Comparison of ENCODE assay signal across 21 cellular contexts in genomic region chr20:1652960-1653359, GRCh38. TPM values are rescaled to one million over a fixed set of nuclear protein-coding genes. Genes with fewer than 3 reads are reported as not detected.
DNase-seq lines count a peak whose midpoint lies in the region; ATAC-seq and TF ChIP-seq lines count a peak whose summit lies in the region.
"Had no signal": no experiment of that assay in that cellular context is flagged by ENCODE, and none has a peak within 500 bp of the region (broad histone marks: within the 10 kb centered on the region; RNA-seq: fewer than 3 reads in every experiment).

No MANE protein-coding gene starts in this region.

- no peaks in the 10 kb centered on the region for H3K9me3 ChIP-seq in CD4-positive, CD25-positive, alpha-beta regulatory T cell (ENCODE audit: control insufficient read depth in 2 of 2, low read length in 2 of 2)
- no peaks in the 10 kb centered on the region for H3K9me3 ChIP-seq in CD8-positive, alpha-beta T cell (ENCODE audit: low read length)
- H3K9me3 ChIP-seq in H9 (ENCODE audit: control insufficient read depth, low read depth, low read length): no peaks in the 10 kb centered on the region
- H3K9me3 ChIP-seq in sigmoid colon: no peaks in the 10 kb centered on the region
- H3K9me3 ChIP-seq: gastrocnemius medialis had no signal

- H4K20me1 ChIP-seq in H9 (ENCODE audit: control insufficient read depth, insufficient read depth, insufficient read length): no peaks in the 10 kb centered on the region

- no peak for TF ChIP-seq EP300 in sigmoid colon (IDR thresholded peaks at IDR 0.05)

- no peak overlapping the region for H3K23ac ChIP-seq in H9 (ENCODE audit: insufficient read length, low read depth, low read length)

- no peak overlapping the region for H2BK5ac ChIP-seq in H9 (ENCODE audit: insufficient read length, low read length)

- H3K79me2 ChIP-seq in H9 (ENCODE audit: insufficient read depth, low read length): no peaks in the 10 kb centered on the region

- no peak overlapping the region for H3K4ac ChIP-seq in H9 (ENCODE audit: low read depth, low read length)

- POLR2A ChIA-PET in CD8-positive, alpha-beta T cell (lab: Charles Lee): interaction anchor here (1.1 kb wide), 1 partner anchor 33 kb away, joined by 3 read pairs; the partner anchor contains the start of gene SIRPB1

- no peak overlapping the region for H2AFZ ChIP-seq in H9 (ENCODE audit: low read length)

- no peaks in the 10 kb centered on the region for H3K79me1 ChIP-seq in H9 (ENCODE audit: insufficient read depth, low read depth, low read length, poor library complexity, severe bottlenecking)

- H3K4me1 Mint-ChIP-seq in CD4-positive, CD25-positive, alpha-beta regulatory T cell: peaks cover 33 to 85% (median 69%) of the 10 kb centered on the region in 4 donors
- H3K4me1 Mint-ChIP-seq in CD8-positive, alpha-beta T cell (ENCODE audit: low read depth): peaks cover 82% of the 10 kb centered on the region
- peaks cover 78% of the 10 kb centered on the region for H3K4me1 Mint-ChIP-seq in activated naive CD8-positive, alpha-beta T cell treated with anti-CD3 and anti-CD28 coated beads for 36 hours
- H3K4me1 Mint-ChIP-seq in H9: no peaks in the 10 kb centered on the region

- H3K9me3 Mint-ChIP-seq in CD4-positive, CD25-positive, alpha-beta regulatory T cell: peaks cover 0 to 5% (median 1%) of the 10 kb centered on the region in 7 donors
- H3K9me3 Mint-ChIP-seq in CD8-positive, alpha-beta T cell: peaks cover 2% of the 10 kb centered on the region
- H3K9me3 Mint-ChIP-seq in activated naive CD8-positive, alpha-beta T cell treated with anti-CD3 and anti-CD28 coated beads for 36 hours: peaks cover 23% of the 10 kb centered on the region
- no peaks in the 10 kb centered on the region for H3K9me3 Mint-ChIP-seq in H9
- H3K9me3 Mint-ChIP-seq: memory B cell had no signal

- intact Hi-C loops in CD8-positive, alpha-beta T cell (cut with DNase I, micrococcal nuclease): loop anchor here (2.0 to 10.0 kb wide), 2 partner anchors 14 to 818 kb away; partner anchors contain the start of gene FAM110A (in 1 of the 2)
- intact Hi-C loops in sigmoid colon (cut with DNase I): no loop called here

- no peak overlapping the region for H3T11ph ChIP-seq in H9 (ENCODE audit: low read length)

- H3K9ac ChIP-seq in H9 (ENCODE audit: extremely low read depth, insufficient read length, low read length): no peak overlapping the region

- no peak overlapping the region for H4K5ac ChIP-seq in H9 (ENCODE audit: insufficient read length, low read depth, low read length)

- CTCF ChIA-PET in CD8-positive, alpha-beta T cell (lab: Charles Lee): no interaction called here

- no peak overlapping the region for H4K91ac ChIP-seq in H9 (ENCODE audit: insufficient read length, low read depth, low read length)

- peak in 1 of 3 donors; percentile 66 for DNase-seq in CD4-positive, CD25-positive, alpha-beta regulatory T cell
- DNase-seq in CD8-positive, alpha-beta T cell: peak in 1 of 7 experiments; percentile 47
- DNase-seq in RPMI7951 (ENCODE audit: low read depth) (peak; percentile 61), H9 (no peak), sigmoid colon (no peak), hypothalamus (lab: John Stamatoyannopoulos, UW) (no peak)
- no peak for DNase-seq in activated naive CD8-positive, alpha-beta T cell treated with anti-CD3 and anti-CD28 coated beads for 36 hours
- DNase-seq: activated CD4-positive, alpha-beta T cell treated with anti-CD3 and anti-CD28 coated beads for 1 hour; activated T-cell treated with anti-CD3 and anti-CD28 coated beads, Interleukin-2, amount 50 U/mL, for 4 hours; Calu3; central memory CD4-positive, alpha-beta T cell; gastrocnemius medialis; Karpas-422; naive B cell; NCI-H69; stimulated activated CD4-positive, alpha-beta T cell treated with anti-CD3 and anti-CD28 coated beads, Interleukin-2, amount 100 ng/mL, for 48 hours; T1000 had no signal

- peak overlapping the region; percentile 77 to 90 (median 81) for H3K4me3 Mint-ChIP-seq in CD4-positive, CD25-positive, alpha-beta regulatory T cell
- peak overlapping the region; percentile 69 for H3K4me3 Mint-ChIP-seq in CD8-positive, alpha-beta T cell
- H3K4me3 Mint-ChIP-seq in activated naive CD8-positive, alpha-beta T cell treated with anti-CD3 and anti-CD28 coated beads for 36 hours: peak overlapping the region; percentile 8
- no peak overlapping the region for H3K4me3 Mint-ChIP-seq in H9
- H3K4me3 Mint-ChIP-seq: activated T-cell treated with anti-CD3 and anti-CD28 coated beads, Interleukin-2, amount 50 U/mL, for 4 hours; memory B cell; naive B cell had no signal

- TF ChIP-seq CTCF in CD8-positive, alpha-beta T cell (IDR thresholded peaks at IDR 0.05): no peak
- TF ChIP-seq CTCF in H9 (conservative IDR thresholded peaks at IDR 0.05) (no peak), sigmoid colon (IDR thresholded peaks at IDR 0.05) (no peak)

- H3K4me2 ChIP-seq in H9 (ENCODE audit: insufficient read depth, insufficient read length, low read length): no peak overlapping the region

- H3K18ac ChIP-seq in H9 (ENCODE audit: insufficient read length, low read depth, low read length): no peak overlapping the region

- peak overlapping the region; percentile 58 for H3K4me3 ChIP-seq in CD4-positive, CD25-positive, alpha-beta regulatory T cell (ENCODE audit: low read depth, low read length)
- peak overlapping the region; percentile 0 for H3K4me3 ChIP-seq in CD8-positive, alpha-beta T cell (ENCODE audit: low read depth, low read length)
- H3K4me3 ChIP-seq in sigmoid colon: no peak overlapping the region
- H3K4me3 ChIP-seq: gastrocnemius medialis had no signal

- TF ChIP-seq POLR2A in sigmoid colon (IDR thresholded peaks at IDR 0.05): no peak

- H3K27ac ChIP-seq in CD4-positive, CD25-positive, alpha-beta regulatory T cell (ENCODE audit: insufficient read depth, low read length, poor library complexity, severe bottlenecking): peak overlapping the region; percentile 55
- no peak overlapping the region for H3K27ac ChIP-seq in CD8-positive, alpha-beta T cell (ENCODE audit: low read depth, low read length)
- H3K27ac ChIP-seq in H9 (ENCODE audit: insufficient read length, low read depth, low read length) (no peak overlapping the region), sigmoid colon (no peak overlapping the region)
- H3K27ac ChIP-seq: gastrocnemius medialis had no signal

- peaks cover 38% of the 10 kb centered on the region for H3K36me3 Mint-ChIP-seq in CD4-positive, CD25-positive, alpha-beta regulatory T cell
- peaks cover 67% of the 10 kb centered on the region for H3K36me3 Mint-ChIP-seq in CD8-positive, alpha-beta T cell
- peaks cover 71% of the 10 kb centered on the region for H3K36me3 Mint-ChIP-seq in activated naive CD8-positive, alpha-beta T cell treated with anti-CD3 and anti-CD28 coated beads for 36 hours
- no peaks in the 10 kb centered on the region for H3K36me3 Mint-ChIP-seq in H9 (ENCODE audit: insufficient read depth in 1 of 3, low read depth in 3 of 3)
- H3K36me3 Mint-ChIP-seq: memory B cell, naive B cell had no signal

- peak overlapping the region; percentile 88 to 93 (median 92) for H3K27ac Mint-ChIP-seq in CD4-positive, CD25-positive, alpha-beta regulatory T cell
- H3K27ac Mint-ChIP-seq in CD8-positive, alpha-beta T cell: peak overlapping the region; percentile 91
- peak overlapping the region; percentile 57 for H3K27ac Mint-ChIP-seq in activated naive CD8-positive, alpha-beta T cell treated with anti-CD3 and anti-CD28 coated beads for 36 hours
- H3K27ac Mint-ChIP-seq in H9: no peak overlapping the region
- H3K27ac Mint-ChIP-seq: memory B cell, naive B cell had no signal

- H2BK120ac ChIP-seq in H9 (ENCODE audit: low read depth, low read length, poor library complexity, severe bottlenecking): no peak overlapping the region

- H3K4me1 ChIP-seq in CD4-positive, CD25-positive, alpha-beta regulatory T cell (ENCODE audit: control insufficient read depth, insufficient read depth, low read length, poor library complexity, severe bottlenecking): peaks cover 63% of the 10 kb centered on the region
- peaks cover 80% of the 10 kb centered on the region for H3K4me1 ChIP-seq in CD8-positive, alpha-beta T cell (ENCODE audit: insufficient read depth, low read length)
- no peaks in the 10 kb centered on the region for H3K4me1 ChIP-seq in H9 (ENCODE audit: insufficient read depth, low read length)
- no peaks in the 10 kb centered on the region for H3K4me1 ChIP-seq in sigmoid colon
- H3K4me1 ChIP-seq: gastrocnemius medialis had no signal

- H2BK20ac ChIP-seq in H9 (ENCODE audit: low read depth, low read length, poor library complexity, severe bottlenecking): no peak overlapping the region

- H3K56ac ChIP-seq in H9 (ENCODE audit: insufficient read length, low read depth, low read length): no peak overlapping the region

- H2AK5ac ChIP-seq in H9 (ENCODE audit: insufficient read length, low read length): no peak overlapping the region

- no CpG with 5 or more reads among the region's 3 CpGs for WGBS in H9 (ENCODE audit: extremely low coverage, insufficient read length, low lambda C conversion rate)
- 67 to 75% methylated on average over 3 of the region's 3 CpGs for WGBS in sigmoid colon, 2 donors

- H3K14ac ChIP-seq in H9 (ENCODE audit: insufficient read depth, low read length): no peak overlapping the region

- no peaks in the 10 kb centered on the region for H3K27me3 ChIP-seq in CD4-positive, CD25-positive, alpha-beta regulatory T cell (ENCODE audit: control insufficient read depth, insufficient read depth, low read length)
- H3K27me3 ChIP-seq in CD8-positive, alpha-beta T cell (ENCODE audit: insufficient read depth, low read length): no peaks in the 10 kb centered on the region
- H3K27me3 ChIP-seq in H9 (ENCODE audit: insufficient read depth, low read length) (no peaks in the 10 kb centered on the region), sigmoid colon (no peaks in the 10 kb centered on the region)
- H3K27me3 ChIP-seq: gastrocnemius medialis had no signal

- H3K36me3 ChIP-seq in CD4-positive, CD25-positive, alpha-beta regulatory T cell (ENCODE audit: control insufficient read depth, insufficient read depth, low read length): peaks cover 25% of the 10 kb centered on the region
- H3K36me3 ChIP-seq in CD8-positive, alpha-beta T cell (ENCODE audit: insufficient read depth, low read length): peaks cover 10% of the 10 kb centered on the region
- no peaks in the 10 kb centered on the region for H3K36me3 ChIP-seq in sigmoid colon
- H3K36me3 ChIP-seq: gastrocnemius medialis had no signal

- ATAC-seq in CD4-positive, CD25-positive, alpha-beta regulatory T cell (ENCODE audit: low read depth in 2 of 2): no peak
- ATAC-seq in CD8-positive, alpha-beta T cell: no peak
- no peak for ATAC-seq in GM19463 (IDR thresholded peaks at IDR 0.05; ENCODE audit: unreplicated experiment)
- ATAC-seq: gastrocnemius medialis had no signal

- H3K27me3 Mint-ChIP-seq in CD4-positive, CD25-positive, alpha-beta regulatory T cell: no peaks in the 10 kb centered on the region
- H3K27me3 Mint-ChIP-seq in CD8-positive, alpha-beta T cell (ENCODE audit: low read depth): no peaks in the 10 kb centered on the region
- no peaks in the 10 kb centered on the region for H3K27me3 Mint-ChIP-seq in activated naive CD8-positive, alpha-beta T cell treated with anti-CD3 and anti-CD28 coated beads for 36 hours
- H3K27me3 Mint-ChIP-seq in H9 (ENCODE audit: low read depth): peaks cover 12% of the 10 kb centered on the region

- no peak overlapping the region for H2BK15ac ChIP-seq in H9 (ENCODE audit: low read depth, low read length)

- H3K23me2 ChIP-seq in H9 (ENCODE audit: insufficient read length, low read depth, low read length, poor library complexity, severe bottlenecking): no peaks in the 10 kb centered on the region

- no peak overlapping the region for H2BK12ac ChIP-seq in H9 (ENCODE audit: insufficient read length, low read depth, low read length)

- H4K8ac ChIP-seq in H9 (replicated peaks; ENCODE audit: insufficient read length, low read depth, low read length): no peak overlapping the region

RNA-seq across cellular contexts. Expression of gene SIRPG, which starts 4.6 kb away (rescaled TPM):
- 49.6 TPM for total RNA-seq in CD4-positive, CD25-positive, alpha-beta regulatory T cell
- 100 to 1,000 TPM; 184 to 240 (median 197) TPM for polyA plus RNA-seq in CD4-positive, CD25-positive, alpha-beta regulatory T cell
- 10 to 100 TPM; 17.1 to 17.6 TPM for total RNA-seq in CD8-positive, alpha-beta T cell
- 2.9 and 3.1 TPM in 2 replicates for total RNA-seq in RPMI7951 (2014; rRNA removed; shearing (Covaris generic))
- 10 to 100 TPM; 34.1 to 35.8 TPM for total RNA-seq in activated naive CD8-positive, alpha-beta T cell treated with anti-CD3 and anti-CD28 coated beads for 36 hours
- not detected in 2 replicates for total RNA-seq in H9 (2021)
- total RNA-seq in sigmoid colon: under 1 TPM in 1 of 4 donors, not detected in 3; 0.27 TPM
- 10 to 100 TPM in 1 of 3 donors, under 1 TPM in 1, not detected in 1; 0.60 to 11.0 TPM for polyA plus RNA-seq in sigmoid colon
- total RNA-seq: Calu3, gastrocnemius medialis, kidney epithelial cell, SK-MEL-5 had no signal

RNA-seq across cellular contexts. Expression of gene SIRPB1, which starts 33.2 kb away (rescaled TPM):
- total RNA-seq in CD4-positive, CD25-positive, alpha-beta regulatory T cell: 2.4 TPM
- 10 to 100 TPM in 1 of 4 donors, 1 to 10 TPM in 1, under 1 TPM in 2; 0.73 to 12.8 (median 3.5) TPM for polyA plus RNA-seq in CD4-positive, CD25-positive, alpha-beta regulatory T cell
- 1 to 10 TPM; 3.1 to 3.9 TPM for total RNA-seq in CD8-positive, alpha-beta T cell
- total RNA-seq in RPMI7951 (2014; rRNA removed; shearing (Covaris generic)): 15.6 and 22.1 TPM in 2 replicates
- 1 to 10 TPM; 4.3 to 4.5 TPM for total RNA-seq in activated naive CD8-positive, alpha-beta T cell treated with anti-CD3 and anti-CD28 coated beads for 36 hours
- 0.46 and 1.0 TPM in 2 replicates for total RNA-seq in H9 (2021)
- total RNA-seq in sigmoid colon: 1 to 10 TPM in 3 of 4 donors, under 1 TPM in 1; 0.36 to 5.2 (median 2.8) TPM
- polyA plus RNA-seq in sigmoid colon: 1 to 10 TPM in 1 of 3 donors, under 1 TPM in 1, not detected in 1; 0.98 to 2.3 TPM

Comparison
In these comparisons a context has a peak if more than half of its experiments do, and no peak if none do; other contexts are left out.
1. H3K4me3 ChIP-seq: peak in CD4-positive, CD25-positive, alpha-beta regulatory T cell (single experiment) and CD8-positive, alpha-beta T cell (single experiment); none in sigmoid colon (0 of 4).
2. H3K27ac Mint-ChIP-seq: peak in CD4-positive, CD25-positive, alpha-beta regulatory T cell (3 of 3), CD8-positive, alpha-beta T cell (single experiment) and activated naive CD8-positive, alpha-beta T cell treated with anti-CD3 and anti-CD28 coated beads for 36 hours (single experiment); none in H9 (0 of 3).
3. H3K4me3 Mint-ChIP-seq: peak in CD4-positive, CD25-positive, alpha-beta regulatory T cell (4 of 4), CD8-positive, alpha-beta T cell (single experiment) and activated naive CD8-positive, alpha-beta T cell treated with anti-CD3 and anti-CD28 coated beads for 36 hours (single experiment); none in H9 (0 of 2).